19 cellular contexts compared by ENCODE assay signal in the genomic region with DNA sequence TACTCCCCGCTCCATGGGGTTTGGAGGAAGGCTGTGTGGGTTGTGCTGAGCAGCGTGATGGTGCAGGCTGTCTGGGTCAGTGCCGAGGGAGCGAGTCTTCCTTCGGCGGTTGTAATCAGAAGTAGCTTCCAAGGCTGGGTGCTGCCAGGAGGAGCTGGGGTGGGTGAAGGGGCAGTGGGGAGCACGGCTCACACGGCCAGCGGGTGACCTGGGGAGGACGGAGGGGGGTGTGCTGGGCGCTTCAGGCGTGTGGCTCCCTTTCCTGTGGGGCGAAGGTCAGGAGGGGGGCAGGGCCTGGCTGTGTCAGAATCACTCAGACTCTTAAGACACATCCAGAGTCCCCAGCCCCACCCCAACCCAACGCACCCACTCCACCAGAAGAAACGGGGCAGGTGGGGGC.
DNase-seq lines count a peak whose midpoint lies in the region; ATAC-seq and TF ChIP-seq lines count a peak whose summit lies in the region.
"Had no signal": no experiment of that assay in that cellular context is flagged by ENCODE, and none has a peak within 500 bp of the region (broad histone marks: within the 10 kb centered on the region; RNA-seq: fewer than 3 reads in every experiment).

No MANE protein-coding gene starts in this region.

- no CpG with 5 or more reads among the region's 15 CpGs for WGBS in neuronal stem cell (ENCODE audit: extremely low coverage in 2 of 2, insufficient read length in 2 of 2, insufficient replicate concordance in 1 of 2), 2 donors
- WGBS in transverse colon (ENCODE audit: low coverage in 1 of 2), 2 donors, result 69 to 85% methylated on average over 5 to 15 of the region's 15 CpGs

- H3K4ac ChIP-seq in neuronal stem cell (ENCODE audit: low read length), result peak overlapping the region; percentile 14

- no peak overlapping the region for H2BK5ac ChIP-seq in neuronal stem cell (ENCODE audit: low read length)

- H3K27me3 Mint-ChIP-seq in activated naive CD8-positive, alpha-beta T cell treated with anti-CD3 and anti-CD28 coated beads, Interleukin-2, amount 10 ng/mL, durations not matched to agents 7 days and 5 days, result peaks cover 2% of the 10 kb centered on the region
- H3K27me3 Mint-ChIP-seq in activated naive CD8-positive, alpha-beta T cell treated with anti-CD3 and anti-CD28 coated beads for 36 hours, result no peaks in the 10 kb centered on the region
- H3K27me3 Mint-ChIP-seq in endothelial cell (ENCODE audit: unreplicated experiment), result peaks cover 15% of the 10 kb centered on the region
- H3K27me3 Mint-ChIP-seq: activated CD4-positive, alpha-beta T cell treated with anti-CD3 and anti-CD28 coated beads, Interleukin-2, amount 10 ng/mL, durations not matched to agents 24 days and 14 days had no signal

- no peak overlapping the region for H4K91ac ChIP-seq in neuronal stem cell (ENCODE audit: low read depth, low read length, poor library complexity)

- H3K36me3 ChIP-seq in neuronal stem cell (replicated peaks in 1 of 2; ENCODE audit: control insufficient read depth in 2 of 2, insufficient read depth in 2 of 2, low read length in 2 of 2) (peaks cover 14 to 22% of the 10 kb centered on the region in 2 donors), transverse colon (no peaks in the 10 kb centered on the region)

- no peak overlapping the region for H2BK12ac ChIP-seq in neuronal stem cell (ENCODE audit: low read length)

- POLR2A ChIA-PET in activated naive CD8-positive, alpha-beta T cell treated with anti-CD3 and anti-CD28 coated beads, Interleukin-2, amount 10 ng/mL, durations not matched to agents 7 days and 5 days (lab: Charles Lee), result no interaction called here

- H3K9ac ChIP-seq in neuronal stem cell (ENCODE audit: low read depth, low read length, poor library complexity), result peak overlapping the region; percentile 16

- TF ChIP-seq POLR2A in transverse colon (IDR thresholded peaks at IDR 0.05), result no peak

- H3K9me3 ChIP-seq in neuronal stem cell (replicated peaks in 1 of 2; ENCODE audit: control insufficient read depth in 2 of 2, insufficient read depth in 1 of 2, low read depth in 1 of 2, low read length in 2 of 2) (no peaks in the 10 kb centered on the region), transverse colon (no peaks in the 10 kb centered on the region)
- H3K9me3 ChIP-seq: thyroid gland had no signal

- H3K36me3 Mint-ChIP-seq in activated naive CD8-positive, alpha-beta T cell treated with anti-CD3 and anti-CD28 coated beads, Interleukin-2, amount 10 ng/mL, durations not matched to agents 7 days and 5 days, result peaks cover 10% of the 10 kb centered on the region
- H3K36me3 Mint-ChIP-seq in activated naive CD8-positive, alpha-beta T cell treated with anti-CD3 and anti-CD28 coated beads for 36 hours, result peaks cover 2% of the 10 kb centered on the region
- peaks cover 31% of the 10 kb centered on the region for H3K36me3 Mint-ChIP-seq in endothelial cell (ENCODE audit: low read depth, unreplicated experiment)
- H3K36me3 Mint-ChIP-seq: immature natural killer cell had no signal

- no peak overlapping the region for H3K27ac ChIP-seq in neuronal stem cell (replicated peaks; ENCODE audit: low read length)
- H3K27ac ChIP-seq in transverse colon, result peak overlapping the region; percentile 80 to 95 (median 86)
- H3K27ac ChIP-seq: C4-2B had no signal

- peaks cover 6% of the 10 kb centered on the region for H3K79me1 ChIP-seq in neuronal stem cell (ENCODE audit: low read depth, low read length)

- no peak overlapping the region for H3K4me2 ChIP-seq in neuronal stem cell (ENCODE audit: insufficient read depth, low read length, poor library complexity, severe bottlenecking)

- H3K27me3 ChIP-seq in neuronal stem cell (ENCODE audit: control insufficient read depth in 3 of 3, insufficient read depth in 3 of 3, low read depth in 1 of 3, low read length in 3 of 3) (no peaks in the 10 kb centered on the region), transverse colon (no peaks in the 10 kb centered on the region)
- H3K27me3 ChIP-seq: dorsolateral prefrontal cortex, thyroid gland had no signal

- H3K4me3 ChIP-seq in neuronal stem cell (ENCODE audit: low read length in 2 of 2), result no peak overlapping the region
- no peak overlapping the region for H3K4me3 ChIP-seq in transverse colon
- H3K4me3 ChIP-seq: dorsolateral prefrontal cortex, thyroid gland had no signal

- H2AK5ac ChIP-seq in neuronal stem cell (ENCODE audit: low read depth, low read length), result no peak overlapping the region

- no peak overlapping the region for H4K8ac ChIP-seq in neuronal stem cell (ENCODE audit: low read depth, low read length)

- peaks cover 16% of the 10 kb centered on the region in 2 donors for H3K4me1 ChIP-seq in neuronal stem cell (ENCODE audit: control insufficient read depth in 2 of 2, insufficient read depth in 1 of 2, low read depth in 1 of 2, low read length in 2 of 2)
- H3K4me1 ChIP-seq in transverse colon, result peaks cover 48 to 59% (median 53%) of the 10 kb centered on the region in 4 donors

- DNase-seq in activated naive CD8-positive, alpha-beta T cell treated with anti-CD3 and anti-CD28 coated beads, Interleukin-2, amount 10 ng/mL, durations not matched to agents 7 days and 5 days, result no peak
- DNase-seq in activated naive CD8-positive, alpha-beta T cell treated with anti-CD3 and anti-CD28 coated beads for 36 hours, result no peak
- DNase-seq in endothelial cell (ENCODE audit: low spot score) (no peak), neuronal stem cell (ENCODE audit: low spot score) (no peak), transverse colon (no peak)
- DNase-seq in stimulated activated CD8-positive, alpha-beta memory T cell treated with anti-CD3 and anti-CD28 coated beads, Interleukin-4, amount 100 ng/mL, for 48 hours, result no peak
- DNase-seq: activated CD4-positive, alpha-beta T cell treated with anti-CD3 and anti-CD28 coated beads, Interleukin-2, amount 10 ng/mL, durations not matched to agents 24 days and 14 days; activated naive CD4-positive, alpha-beta T cell treated with Interleukin-2 at 50 U/mL for 16 hours; DMS79 treated with DMSO at 0.1 percent for 48 hours; dorsolateral prefrontal cortex; immature natural killer cell; NCI-H1417; NCI-H2171; NCI-H774; stimulated activated CD4-positive, alpha-beta T cell treated with anti-CD3 and anti-CD28 coated beads, Interleukin-4, amount 100 ng/mL, for 1 hour; thyroid gland had no signal

- in situ Hi-C loops in transverse colon (cut with MboI; ENCODE audit: low pct_ligation_motif_present in 1 of 4, low pct_unique_long_range_greater_than_20kb in 1 of 4, low sequenced_read_pairs in 3 of 4), result no loop called here

- no peak overlapping the region for H2BK120ac ChIP-seq in neuronal stem cell (ENCODE audit: low read depth, low read length)

- no peaks in the 10 kb centered on the region for H3K4me1 Mint-ChIP-seq in activated naive CD8-positive, alpha-beta T cell treated with anti-CD3 and anti-CD28 coated beads, Interleukin-2, amount 10 ng/mL, durations not matched to agents 7 days and 5 days
- H3K4me1 Mint-ChIP-seq in activated naive CD8-positive, alpha-beta T cell treated with anti-CD3 and anti-CD28 coated beads for 36 hours, result no peaks in the 10 kb centered on the region
- peaks cover 26% of the 10 kb centered on the region for H3K4me1 Mint-ChIP-seq in endothelial cell (ENCODE audit: unreplicated experiment)
- H3K4me1 Mint-ChIP-seq: immature natural killer cell had no signal

- no peak for TF ChIP-seq EP300 in transverse colon (IDR thresholded peaks at IDR 0.05; ENCODE audit: low read depth)

- ATAC-seq in activated naive CD8-positive, alpha-beta T cell treated with anti-CD3 and anti-CD28 coated beads, Interleukin-2, amount 10 ng/mL, durations not matched to agents 7 days and 5 days (ENCODE audit: low read depth), result no peak
- ATAC-seq in GM19397 (IDR thresholded peaks at IDR 0.05; ENCODE audit: unreplicated experiment) (no peak), HG03469 (IDR thresholded peaks at IDR 0.05; ENCODE audit: unreplicated experiment) (no peak)

- H3K23ac ChIP-seq in neuronal stem cell (ENCODE audit: low read depth, low read length, poor library complexity), result peak overlapping the region; percentile 86

- H3K14ac ChIP-seq in neuronal stem cell (ENCODE audit: low read length), result no peak overlapping the region

- H2AFZ ChIP-seq in neuronal stem cell (ENCODE audit: low read length), result no peak overlapping the region

- no peak overlapping the region for H2BK15ac ChIP-seq in neuronal stem cell (ENCODE audit: low read length)

- H3K4me3 Mint-ChIP-seq in activated naive CD8-positive, alpha-beta T cell treated with anti-CD3 and anti-CD28 coated beads, Interleukin-2, amount 10 ng/mL, durations not matched to agents 7 days and 5 days, result no peak overlapping the region
- H3K4me3 Mint-ChIP-seq in activated naive CD8-positive, alpha-beta T cell treated with anti-CD3 and anti-CD28 coated beads for 36 hours, result no peak overlapping the region
- H3K4me3 Mint-ChIP-seq in endothelial cell (ENCODE audit: unreplicated experiment), result peak overlapping the region; percentile 72
- H3K4me3 Mint-ChIP-seq: activated CD4-positive, alpha-beta T cell treated with anti-CD3 and anti-CD28 coated beads, Interleukin-2, amount 10 ng/mL, durations not matched to agents 24 days and 14 days; immature natural killer cell had no signal

- peak overlapping the region; percentile 73 for H3K27ac Mint-ChIP-seq in activated naive CD8-positive, alpha-beta T cell treated with anti-CD3 and anti-CD28 coated beads, Interleukin-2, amount 10 ng/mL, durations not matched to agents 7 days and 5 days
- H3K27ac Mint-ChIP-seq in activated naive CD8-positive, alpha-beta T cell treated with anti-CD3 and anti-CD28 coated beads for 36 hours, result no peak overlapping the region
- peak overlapping the region; percentile 25 for H3K27ac Mint-ChIP-seq in endothelial cell (ENCODE audit: unreplicated experiment)
- H3K27ac Mint-ChIP-seq: activated CD4-positive, alpha-beta T cell treated with anti-CD3 and anti-CD28 coated beads, Interleukin-2, amount 10 ng/mL, durations not matched to agents 24 days and 14 days had no signal

- TF ChIP-seq CTCF in endothelial cell (IDR thresholded peaks at IDR 0.05; ENCODE audit: unreplicated experiment) (no peak), transverse colon (IDR thresholded peaks at IDR 0.05) (no peak)

- H3K18ac ChIP-seq in neuronal stem cell (ENCODE audit: low read length), result peak overlapping the region; percentile 83

- intact Hi-C loops in transverse colon (cut with DNase I; ENCODE audit: low total_unique reads), result no loop called here

- H3K9me3 Mint-ChIP-seq in activated naive CD8-positive, alpha-beta T cell treated with anti-CD3 and anti-CD28 coated beads, Interleukin-2, amount 10 ng/mL, durations not matched to agents 7 days and 5 days, result no peaks in the 10 kb centered on the region
- no peaks in the 10 kb centered on the region for H3K9me3 Mint-ChIP-seq in activated naive CD8-positive, alpha-beta T cell treated with anti-CD3 and anti-CD28 coated beads for 36 hours
- peaks cover 4% of the 10 kb centered on the region for H3K9me3 Mint-ChIP-seq in endothelial cell (ENCODE audit: unreplicated experiment)
- H3K9me3 Mint-ChIP-seq: activated CD4-positive, alpha-beta T cell treated with anti-CD3 and anti-CD28 coated beads, Interleukin-2, amount 10 ng/mL, durations not matched to agents 24 days and 14 days; immature natural killer cell had no signal
